21 cellular contexts compared by ENCODE assay signal in genomic region chr17:34220045-34220775, GRCh38. TPM values are rescaled to one million over a fixed set of nuclear protein-coding genes. Genes with fewer than 3 reads are reported as not detected.
"Had no signal": no experiment of that assay in that cellular context is flagged by ENCODE, and none has a peak within 500 bp of the region (broad histone marks: within the 10 kb centered on the region; RNA-seq: fewer than 3 reads in every experiment).

No MANE protein-coding gene starts in this region.

- H3K9me3 ChIP-seq: esophagus muscularis mucosa, gastrocnemius medialis, mucosa of descending colon, ovary, right atrium auricular region, tibial artery had no signal

- ATAC-seq: effector memory CD8-positive, alpha-beta T cell; gastrocnemius medialis; mucosa of descending colon; naive thymus-derived CD8-positive, alpha-beta T cell; stimulated activated effector memory CD8-positive, alpha-beta T cell treated with anti-CD3 and anti-CD28 coated beads, Interleukin-12 subunit alpha, Interleukin-12 subunit beta, amount 100 ng/mL, for 72 hours; stimulated activated naive CD8-positive, alpha-beta T cell treated with anti-CD3 and anti-CD28 coated beads, Interleukin-15, Interleukin-2, amounts not matched to agents 100 U/mL and 50 U/mL, for 24 hours had no signal

- H3K27ac Mint-ChIP-seq: effector memory CD8-positive, alpha-beta T cell; naive thymus-derived CD8-positive, alpha-beta T cell; stimulated activated effector memory CD8-positive, alpha-beta T cell treated with anti-CD3 and anti-CD28 coated beads, Interleukin-12 subunit alpha, Interleukin-12 subunit beta, amount 100 ng/mL, for 72 hours had no signal

- H3K4me1 ChIP-seq: gastrocnemius medialis, right atrium auricular region had no signal

- DNase-seq: effector memory CD8-positive, alpha-beta T cell; heart right ventricle; left cardiac atrium; mammary epithelial cell; mucosa of descending colon; naive thymus-derived CD8-positive, alpha-beta T cell; ovary; small intestine; stimulated activated CD4-positive, alpha-beta T cell treated with anti-CD3 and anti-CD28 coated beads, Interleukin-2, amount 100 ng/mL, for 48 hours; stimulated activated naive CD8-positive, alpha-beta T cell treated with anti-CD3 and anti-CD28 coated beads, Interleukin-15, Interleukin-2, amounts not matched to agents 100 U/mL and 50 U/mL, for 24 hours; tibial artery had no signal

- H3K9me3 Mint-ChIP-seq: effector memory CD8-positive, alpha-beta T cell; stimulated activated effector memory CD8-positive, alpha-beta T cell treated with anti-CD3 and anti-CD28 coated beads, Interleukin-12 subunit alpha, Interleukin-12 subunit beta, amount 100 ng/mL, for 72 hours had no signal

- H3K4me3 ChIP-seq: esophagus muscularis mucosa, gastrocnemius medialis, heart right ventricle, mucosa of descending colon, ovary, right atrium auricular region, tibial artery had no signal

- H3K4me3 Mint-ChIP-seq: effector memory CD8-positive, alpha-beta T cell; naive thymus-derived CD8-positive, alpha-beta T cell; stimulated activated effector memory CD8-positive, alpha-beta T cell treated with anti-CD3 and anti-CD28 coated beads, Interleukin-12 subunit alpha, Interleukin-12 subunit beta, amount 100 ng/mL, for 72 hours had no signal

- H3K36me3 ChIP-seq: esophagus muscularis mucosa, gastrocnemius medialis, heart right ventricle, ovary, right atrium auricular region, tibial artery had no signal

- H3K4me1 Mint-ChIP-seq: stimulated activated effector memory CD8-positive, alpha-beta T cell treated with anti-CD3 and anti-CD28 coated beads, Interleukin-12 subunit alpha, Interleukin-12 subunit beta, amount 100 ng/mL, for 72 hours had no signal

- H3K27ac ChIP-seq: epithelial cell of prostate, esophagus muscularis mucosa, gastrocnemius medialis, ovary, right atrium auricular region, tibial artery had no signal

- FAIRE-seq: keratinocyte, small intestine had no signal

- H3K27me3 ChIP-seq: esophagus muscularis mucosa, gastrocnemius medialis, ovary, right atrium auricular region, tibial artery had no signal

- H3K36me3 Mint-ChIP-seq: stimulated activated effector memory CD8-positive, alpha-beta T cell treated with anti-CD3 and anti-CD28 coated beads, Interleukin-12 subunit alpha, Interleukin-12 subunit beta, amount 100 ng/mL, for 72 hours had no signal

RNA-seq across cellular contexts. Expression of gene CCL2, which starts 34.9 kb away (rescaled TPM):
- polyA plus RNA-seq: mammary epithelial cell; naive thymus-derived CD8-positive, alpha-beta T cell had no signal

RNA-seq across cellular contexts. Expression of gene CCL7, which starts 49.8 kb away (rescaled TPM):
- total RNA-seq: gastrocnemius medialis; left cardiac atrium; liver; mammary epithelial cell; mucosa of descending colon; naive thymus-derived CD8-positive, alpha-beta T cell; right atrium auricular region; temporal lobe; urinary bladder had no signal
- polyA plus RNA-seq: keratinocyte; liver; mammary epithelial cell; naive thymus-derived CD8-positive, alpha-beta T cell; neural cell; ovary had no signal
